8 cellular contexts compared by ENCODE assay signal in genomic region chr2:72137498-72138010, GRCh38. TPM values are rescaled to one million over a fixed set of nuclear protein-coding genes. Genes with fewer than 3 reads are reported as not detected.
A peak's percentile ranks its signal among the peaks of the same experiment; 100 is the strongest.
DNase-seq lines count a peak whose midpoint lies in the region; ATAC-seq and TF ChIP-seq lines count a peak whose summit lies in the region.

No MANE protein-coding gene starts in this region.

- H2AFZ ChIP-seq in neural progenitor cell (replicated peaks): no peak overlapping the region

- in situ Hi-C loops in ACHN (cut with HindIII; ENCODE audit: low pct_ligation_motif_present, low pct_unique_long_range_greater_than_20kb, low sequenced_read_pairs): no loop called here
- in situ Hi-C loops in GM13977 (cut with MboI; ENCODE audit: low pct_unique_long_range_greater_than_20kb, low sequenced_read_pairs, unreplicated experiment): no loop called here

- H3F3A ChIP-seq in neural progenitor cell (ENCODE audit: low read depth): peaks cover 1% of the 10 kb centered on the region

- peaks cover 5% of the 10 kb centered on the region for H4K20me1 ChIP-seq in neural progenitor cell (ENCODE audit: low read depth)

- H3K27me3 ChIP-seq in neural progenitor cell (peaks cover 43% of the 10 kb centered on the region), tibial artery (no peaks in the 10 kb centered on the region)

- TF ChIP-seq CTCF in GM13977 (IDR thresholded peaks at IDR 0.05; ENCODE audit: extremely low read depth, insufficient read depth, missing control alignments): peak; percentile 99
- TF ChIP-seq CTCF in neural progenitor cell (IDR thresholded peaks at IDR 0.05): peak; percentile 95
- TF ChIP-seq CTCF in tibial artery (IDR thresholded peaks at IDR 0.05): peak; percentile 64 to 92

- H3K36me3 ChIP-seq in neural progenitor cell (no peaks in the 10 kb centered on the region), tibial artery (no peaks in the 10 kb centered on the region)

- H3K27ac Mint-ChIP-seq in activated CD8-positive, alpha-beta memory T cell treated with anti-CD3 and anti-CD28 coated beads, Interleukin-2, amount 10 ng/mL, durations not matched to agents 7 days and 5 days: no peak overlapping the region
- peak overlapping the region; percentile 72 for H3K27ac Mint-ChIP-seq in neural progenitor cell

- peaks cover 12% of the 10 kb centered on the region for H3K27me3 Mint-ChIP-seq in activated CD8-positive, alpha-beta memory T cell treated with anti-CD3 and anti-CD28 coated beads, Interleukin-2, amount 10 ng/mL, durations not matched to agents 7 days and 5 days
- peaks cover 20% of the 10 kb centered on the region for H3K27me3 Mint-ChIP-seq in neural progenitor cell (ENCODE audit: insufficient read depth, low read depth)

- DNase-seq in ACHN (peak; percentile 72), GM13977 (ENCODE audit: low spot score) (peak; percentile 90), NCI-H226 (peak; percentile 43), erythroblast (lab: John Stamatoyannopoulos, UW) (peak; percentile 43 to 75), neural progenitor cell (ENCODE audit: low spot score) (peak; percentile 73), tibial artery (peak; percentile 42 to 74)
- peak; percentile 70 for DNase-seq in activated CD8-positive, alpha-beta memory T cell treated with anti-CD3 and anti-CD28 coated beads, Interleukin-2, amount 10 ng/mL, durations not matched to agents 7 days and 5 days

- H3K4me3 Mint-ChIP-seq in activated CD8-positive, alpha-beta memory T cell treated with anti-CD3 and anti-CD28 coated beads, Interleukin-2, amount 10 ng/mL, durations not matched to agents 7 days and 5 days: no peak overlapping the region
- no peak overlapping the region for H3K4me3 Mint-ChIP-seq in neural progenitor cell

- TF ChIP-seq POLR2A in erythroblast (IDR thresholded peaks at IDR 0.05; ENCODE audit: low read length): no peak

- H3K9me3 ChIP-seq in neural progenitor cell (ENCODE audit: low read depth) (no peaks in the 10 kb centered on the region), tibial artery (no peaks in the 10 kb centered on the region)

- peak overlapping the region; percentile 29 for H3K4me2 ChIP-seq in neural progenitor cell

- no peaks in the 10 kb centered on the region for H3K9me3 Mint-ChIP-seq in activated CD8-positive, alpha-beta memory T cell treated with anti-CD3 and anti-CD28 coated beads, Interleukin-2, amount 10 ng/mL, durations not matched to agents 7 days and 5 days (ENCODE audit: low read depth)
- H3K9me3 Mint-ChIP-seq in neural progenitor cell: no peaks in the 10 kb centered on the region

- H3K4me1 ChIP-seq in neural progenitor cell: peaks cover 28% of the 10 kb centered on the region
- peaks cover 0 to 34% (median 23%) of the 10 kb centered on the region in 4 donors for H3K4me1 ChIP-seq in tibial artery

- H3K4me3 ChIP-seq in neural progenitor cell (no peak overlapping the region), tibial artery (no peak overlapping the region)

- peaks cover 2% of the 10 kb centered on the region for H3K4me1 Mint-ChIP-seq in activated CD8-positive, alpha-beta memory T cell treated with anti-CD3 and anti-CD28 coated beads, Interleukin-2, amount 10 ng/mL, durations not matched to agents 7 days and 5 days
- H3K4me1 Mint-ChIP-seq in neural progenitor cell: peaks cover 15% of the 10 kb centered on the region

- intact Hi-C loops in tibial artery (cut with DNase I; ENCODE audit: low total_unique reads): no loop called here

- no peaks in the 10 kb centered on the region for H3K79me2 ChIP-seq in neural progenitor cell (ENCODE audit: low read depth)

- H3K9ac ChIP-seq in neural progenitor cell: no peak overlapping the region

- H3K36me3 Mint-ChIP-seq in activated CD8-positive, alpha-beta memory T cell treated with anti-CD3 and anti-CD28 coated beads, Interleukin-2, amount 10 ng/mL, durations not matched to agents 7 days and 5 days: no peaks in the 10 kb centered on the region
- no peaks in the 10 kb centered on the region for H3K36me3 Mint-ChIP-seq in neural progenitor cell

- CTCF ChIA-PET in activated CD8-positive, alpha-beta memory T cell treated with anti-CD3 and anti-CD28 coated beads, Interleukin-2, amount 10 ng/mL, durations not matched to agents 7 days and 5 days (lab: Charles Lee): interaction anchor here (0.7 to 1.8 kb wide), 5 partner anchors 15 to 592 kb away, joined by 3 to 6 read pairs (median 3); no protein-coding TSS in a partner anchor

- H3K27ac ChIP-seq in neural progenitor cell: no peak overlapping the region
- peak overlapping the region in 1 of 2 donors; percentile 17 for H3K27ac ChIP-seq in tibial artery

- peak; percentile 88 for ATAC-seq in HG02870 (IDR thresholded peaks at IDR 0.05; ENCODE audit: unreplicated experiment)
- peak; percentile 84 for ATAC-seq in activated CD8-positive, alpha-beta memory T cell treated with anti-CD3 and anti-CD28 coated beads, Interleukin-2, amount 10 ng/mL, durations not matched to agents 7 days and 5 days

RNA-seq across cellular contexts. Expression of gene CYP26B1, which starts 10.1 kb away (rescaled TPM):
- total RNA-seq in activated CD8-positive, alpha-beta memory T cell treated with anti-CD3 and anti-CD28 coated beads, Interleukin-2, amount 10 ng/mL, durations not matched to agents 7 days and 5 days: not detected
- 0.21 and 1.2 TPM in 2 replicates for total RNA-seq in neural progenitor cell (ENCODE audit: low replicate concordance)
